In genomic region chr16:2976201-2976600, GRCh38 we compare ENCODE assay signal across 1 cellular context.
TF ChIP-seq lines count a peak whose summit lies in the region.

No MANE protein-coding gene starts in this region.

TF ChIP-seq in K562, 482 proteins besides CTCF, POLR2A, EP300 and RAD21:
- TF ChIP-seq PHF8 (IDR thresholded peaks at IDR 0.05; ENCODE audit: borderline replicate concordance, low read length) (no peak), RBFOX2 (IDR thresholded peaks at IDR 0.05; ENCODE audit: low read depth, low read length) (peak; percentile 58), PHTF2 (CRISPR knock-in tag; IDR thresholded peaks at IDR 0.05) (no peak), MEIS2 (IDR thresholded peaks at IDR 0.05; ENCODE audit: partially characterized antibody) (no peak)
